In genomic region chrX:154761977-154762528, GRCh38 we compare ENCODE assay signal across 8 cellular contexts. TPM values are rescaled to one million over a fixed set of nuclear protein-coding genes. Genes with fewer than 3 reads are reported as not detected.
DNase-seq lines count a peak whose midpoint lies in the region; TF ChIP-seq lines count a peak whose summit lies in the region.

No MANE protein-coding gene starts in this region.

- DNase-seq in DMS79 treated with DMSO at 0.1 percent for 48 hours (lab: John Stamatoyannopoulos, UW) = peak; percentile 34
- DNase-seq in DMS79 (lab: John Stamatoyannopoulos, UW) = no peak
- DNase-seq in NCI-H82 treated with DMSO at 0.1 percent for 48 hours (lab: John Stamatoyannopoulos, UW; ENCODE audit: unreplicated experiment) = peak; percentile 38
- DNase-seq in dermis blood vessel endothelial cell = peak; percentile 65
- no peak for DNase-seq in nephron progenitor cell
- no peak for DNase-seq in posterior vena cava (ENCODE audit: low spot score)
- DNase-seq in GDM1 (lab: John Stamatoyannopoulos, UW) = no peak
- no peak for DNase-seq in NCI-H510A treated with DMSO at 0.1 percent for 48 hours (lab: John Stamatoyannopoulos, UW)

- no peak for TF ChIP-seq CTCF in nephron progenitor cell (IDR thresholded peaks at IDR 0.05)

- H3K4me1 Mint-ChIP-seq in nephron progenitor cell = peaks cover 20% of the 10 kb centered on the region

- H3K9me3 Mint-ChIP-seq in nephron progenitor cell = peaks cover 41% of the 10 kb centered on the region

- peak overlapping the region; percentile 87 for H3K4me3 Mint-ChIP-seq in nephron progenitor cell

- H3K27me3 Mint-ChIP-seq in nephron progenitor cell (ENCODE audit: low read depth, poor library complexity) = peaks cover 3% of the 10 kb centered on the region

- intact Hi-C loops in posterior vena cava (cut with DNase I) = loop anchor here in 1 of 2 donors (5.0 kb wide), 1 partner anchor 1860 kb away; no protein-coding TSS in a partner anchor

- peaks cover 24% of the 10 kb centered on the region for H3K36me3 Mint-ChIP-seq in nephron progenitor cell (ENCODE audit: low read depth)

- peak overlapping the region; percentile 99 for H3K27ac Mint-ChIP-seq in nephron progenitor cell

RNA-seq across cellular contexts. Expression of gene DKC1, which starts 0.6 kb away (rescaled TPM):
- total RNA-seq in dermis blood vessel endothelial cell = 45.6 and 71.2 TPM in 2 replicates
- total RNA-seq in posterior vena cava = 10 to 100 TPM; 21.6 to 26.5 TPM

RNA-seq across cellular contexts. Expression of gene GAB3, which starts 11.2 kb away (rescaled TPM):
- total RNA-seq in dermis blood vessel endothelial cell (12.1 and 14.1 TPM in 2 replicates), posterior vena cava (1 to 10 TPM; 5.8 to 6.6 TPM)

RNA-seq across cellular contexts. Expression of gene MPP1, which starts 43.2 kb away (rescaled TPM):
- total RNA-seq in dermis blood vessel endothelial cell = 39.5 and 59.2 TPM in 2 replicates
- 10 to 100 TPM; 36.8 to 49.5 TPM for total RNA-seq in posterior vena cava

Comparison
In these comparisons a context has a peak if more than half of its experiments do, and no peak if none do; other contexts are left out.
1. DNase-seq: peak in DMS79 treated with DMSO at 0.1 percent for 48 hours (single experiment), NCI-H82 treated with DMSO at 0.1 percent for 48 hours (single experiment) and dermis blood vessel endothelial cell (single experiment); none in DMS79 (single experiment), nephron progenitor cell (single experiment), posterior vena cava (single experiment), GDM1 (single experiment) and NCI-H510A treated with DMSO at 0.1 percent for 48 hours (single experiment).